ENCODE assay signal across 25 cellular contexts in genomic region chr11:2641623-2642022, GRCh38. TPM values are rescaled to one million over a fixed set of nuclear protein-coding genes. Genes with fewer than 3 reads are reported as not detected.
DNase-seq lines count a peak whose midpoint lies in the region; ATAC-seq, FAIRE-seq and TF ChIP-seq lines count a peak whose summit lies in the region.
"Had no signal": no experiment of that assay in that cellular context is flagged by ENCODE, and none has a peak within 500 bp of the region (broad histone marks: within the 10 kb centered on the region; RNA-seq: fewer than 3 reads in every experiment).

No MANE protein-coding gene starts in this region.

- no peak for FAIRE-seq in GM12878 (lab: Jason Lieb, UNC)
- FAIRE-seq: A204.1, GM12891, GM19239 had no signal

- peaks cover 99% of the 10 kb centered on the region for H3K27me3 ChIP-seq in GM23338 (ENCODE audit: insufficient read depth)
- no peaks in the 10 kb centered on the region; a peak in 1 of 4 replicates for H3K27me3 ChIP-seq in GM12878 (replicated peaks in 1 of 2; ENCODE audit: control insufficient read depth in 2 of 2, insufficient read depth in 2 of 2, low read length in 1 of 2)
- H3K27me3 ChIP-seq in brain microvascular endothelial cell (replicated peaks) = no peaks in the 10 kb centered on the region
- H3K27me3 ChIP-seq: BE2C, BLaER1 had no signal

- no peaks in the 10 kb centered on the region; the same call in 1 of the 3 replicates for H3K9me3 ChIP-seq in GM12878 (replicated peaks; ENCODE audit: control insufficient read depth, insufficient read depth, low read length)
- H3K9me3 ChIP-seq: BE2C had no signal

- TF ChIP-seq EP300 in GM12878 (IDR thresholded peaks at IDR 0.05; ENCODE audit: borderline replicate concordance in 1 of 2, control insufficient read depth in 1 of 2, low read depth in 2 of 2, low read length in 2 of 2) = no peak

- H2AFZ ChIP-seq in GM23338 (no peak overlapping the region), GM12878 (ENCODE audit: control insufficient read depth, low read depth, low read length) (no peak overlapping the region)

- H3K79me2 ChIP-seq in GM23338 (replicated peaks; ENCODE audit: insufficient read depth) (no peaks in the 10 kb centered on the region), GM12878 (ENCODE audit: control insufficient read depth, insufficient read depth, low read length) (no peaks in the 10 kb centered on the region)

- TF ChIP-seq CTCF in GM23338 (conservative IDR thresholded peaks at IDR 0.05; ENCODE audit: low read depth in 2 of 2) = no peak
- no peak for TF ChIP-seq CTCF in GM12878 (IDR thresholded peaks at IDR 0.05 in 2 of 3, conservative IDR thresholded peaks at IDR 0.05 in 1 of 3; ENCODE audit: control insufficient read depth in 2 of 3, extremely low read depth in 1 of 3, insufficient read depth in 1 of 3, low read depth in 3 of 3, low read length in 3 of 3)
- no peak for TF ChIP-seq CTCF in progenitor cell of endocrine pancreas (IDR thresholded peaks at IDR 0.05; ENCODE audit: unreplicated experiment)
- TF ChIP-seq CTCF in brain microvascular endothelial cell (IDR thresholded peaks at IDR 0.05; ENCODE audit: low read depth, low read length, missing control alignments) = no peak

- H3K36me3 ChIP-seq in GM23338 (ENCODE audit: insufficient read depth) (peaks cover 33% of the 10 kb centered on the region), GM12878 (ENCODE audit: control insufficient read depth in 2 of 2, insufficient read depth in 2 of 2, low read length in 1 of 2) (no peaks in the 10 kb centered on the region), brain microvascular endothelial cell (replicated peaks) (no peaks in the 10 kb centered on the region)
- H3K36me3 ChIP-seq: BE2C had no signal

- no peak overlapping the region for H3K27ac ChIP-seq in GM23338 (ENCODE audit: low read depth)
- H3K27ac ChIP-seq in GM12878 (ENCODE audit: control insufficient read depth, insufficient read depth) = no peak overlapping the region
- H3K27ac ChIP-seq in brain microvascular endothelial cell = no peak overlapping the region
- H3K27ac ChIP-seq: BLaER1 had no signal

- DNase-seq in GM23338 (ENCODE audit: low spot score) (no peak), GM12878 (ENCODE audit: low read depth, low spot score) (no peak), progenitor cell of endocrine pancreas (ENCODE audit: low spot score, unreplicated experiment) (no peak), brain microvascular endothelial cell (no peak)
- DNase-seq: 8988T; ACHN; BE2C; C1 segment of cervical spinal cord; CD4-positive, alpha-beta memory T cell; CD4-positive, CD25-positive, alpha-beta regulatory T cell; CD8-positive, alpha-beta memory T cell; COR-L47; DMS 273 treated with DMSO at 0.1 percent for 48 hours; DMS153; DMS53; DMS79; DND-41; EL; GDM1 had no signal

- intact Hi-C loops in GM12878 (cut with micrococcal nuclease; ENCODE audit: unreplicated experiment) = no loop called here

- H3F3A ChIP-seq in GM23338 (replicated peaks; ENCODE audit: low read depth) = no peaks in the 10 kb centered on the region

- H4K20me1 ChIP-seq in GM23338 (replicated peaks; ENCODE audit: insufficient read depth) (no peaks in the 10 kb centered on the region), GM12878 (ENCODE audit: control insufficient read depth, insufficient read depth) (no peaks in the 10 kb centered on the region)
- H4K20me1 ChIP-seq: BLaER1 had no signal

- H3K36me3 Mint-ChIP-seq in GM23338 (ENCODE audit: low read depth) = peaks cover 91% of the 10 kb centered on the region
- peaks cover 51% of the 10 kb centered on the region for H3K36me3 Mint-ChIP-seq in progenitor cell of endocrine pancreas (ENCODE audit: insufficient read depth)

- H3K9ac ChIP-seq in GM12878 (ENCODE audit: control insufficient read depth, insufficient read depth, low read length) = no peak overlapping the region
- H3K9ac ChIP-seq: BLaER1 had no signal

- RAD21 ChIA-PET in GM12878 (lab: Charles Lee; ENCODE audit: unreplicated experiment) = no interaction called here

- CTCF ChIA-PET in GM12878 (lab: Yijun Ruan, JAX) = no interaction called here

- H3K9me3 Mint-ChIP-seq in GM23338 = peaks cover 100% of the 10 kb centered on the region
- H3K9me3 Mint-ChIP-seq in progenitor cell of endocrine pancreas (ENCODE audit: low read depth) = peaks cover 56% of the 10 kb centered on the region

- SMC1A ChIA-PET in GM12878 (lab: Charles Lee; ENCODE audit: uncharacterized antibody, unreplicated experiment) = interaction anchor here (1.1 kb wide), 1 partner anchor 1002 kb away, joined by 3 read pairs; no protein-coding TSS in a partner anchor

- H3K4me3 Mint-ChIP-seq in GM23338 = no peak overlapping the region
- no peak overlapping the region for H3K4me3 Mint-ChIP-seq in progenitor cell of endocrine pancreas (ENCODE audit: low read depth)
- H3K4me3 Mint-ChIP-seq: CD14-positive monocyte; CD4-positive, alpha-beta memory T cell; CD4-positive, CD25-positive, alpha-beta regulatory T cell; CD8-positive, alpha-beta memory T cell had no signal

- no peaks in the 10 kb centered on the region for H3K4me1 Mint-ChIP-seq in GM23338
- H3K4me1 Mint-ChIP-seq in progenitor cell of endocrine pancreas (ENCODE audit: low read depth) = no peaks in the 10 kb centered on the region
- H3K4me1 Mint-ChIP-seq: CD14-positive monocyte; CD4-positive, alpha-beta memory T cell; CD4-positive, CD25-positive, alpha-beta regulatory T cell; CD8-positive, alpha-beta memory T cell had no signal

- WGBS in GM12878 (ENCODE audit: insufficient coverage, insufficient replicate concordance, low lambda C conversion rate, missing lambda C conversion rate) = 38% methylated on average over 1 of the region's 1 CpG

- H3K4me2 ChIP-seq in GM23338 = no peak overlapping the region
- no peak overlapping the region for H3K4me2 ChIP-seq in GM12878 (ENCODE audit: control insufficient read depth, insufficient read depth)
- H3K4me2 ChIP-seq: BLaER1 had no signal

- BruUV-seq in GM12878 (replicated peaks; lab: Mats Ljungman, UMichigan) = no TSS peak

- in situ Hi-C loops in GM12878 (cut with MboI) (no loop called here), brain microvascular endothelial cell (cut with HindIII; ENCODE audit: low pct_ligation_motif_present, low sequenced_read_pairs) (no loop called here)

- no peak for TF ChIP-seq POLR2A in GM12878 (IDR thresholded peaks at IDR 0.05; ENCODE audit: low read depth, low read length)

- POLR2A ChIA-PET in GM12878 (lab: Charles Lee) = no interaction called here

- H3K27me3 Mint-ChIP-seq in GM23338 (ENCODE audit: insufficient read depth, low read depth, poor library complexity) (peaks cover 93% of the 10 kb centered on the region), progenitor cell of endocrine pancreas (no peaks in the 10 kb centered on the region)
- H3K27me3 Mint-ChIP-seq: CD4-positive, alpha-beta memory T cell; CD4-positive, CD25-positive, alpha-beta regulatory T cell had no signal

- H3K4me3 ChIP-seq in GM23338 = peak overlapping the region; percentile 9; the same call in 1 of the 2 replicates
- H3K4me3 ChIP-seq in GM12878 = no peak overlapping the region
- H3K4me3 ChIP-seq in brain microvascular endothelial cell (ENCODE audit: low read depth, low read length) = no peak overlapping the region
- H3K4me3 ChIP-seq: BLaER1 had no signal

- H3K4me1 ChIP-seq in GM23338 (ENCODE audit: insufficient read depth) (no peaks in the 10 kb centered on the region), GM12878 (ENCODE audit: control insufficient read depth, insufficient read depth, low read length) (no peaks in the 10 kb centered on the region)
- H3K4me1 ChIP-seq: BE2C, BLaER1 had no signal

- H3K27ac Mint-ChIP-seq in GM23338 (no peak overlapping the region), progenitor cell of endocrine pancreas (peak overlapping the region; percentile 30)
- H3K27ac Mint-ChIP-seq: CD14-positive monocyte; CD4-positive, CD25-positive, alpha-beta regulatory T cell; CD8-positive, alpha-beta memory T cell had no signal

- no peaks in the 10 kb centered on the region for H3K9me2 ChIP-seq in GM23338 (ENCODE audit: insufficient read depth)

- TF ChIP-seq RAD21 in GM12878 (IDR thresholded peaks at IDR 0.05; ENCODE audit: insufficient read depth, low read depth, low read length) = no peak

- ATAC-seq in GM23338 (no peak), GM12878 (no peak), esophagus mucosa (no peak)

TF ChIP-seq in GM23338, 12 proteins besides CTCF, POLR2A, EP300 and RAD21:
- TF ChIP-seq EZH2 (IDR thresholded peaks at IDR 0.05; ENCODE audit: low read depth, unreplicated experiment) = no peak
- no peak for TF ChIP-seq STAT1 (IDR thresholded peaks at IDR 0.05; ENCODE audit: unreplicated experiment)
- TF ChIP-seq CREB1 (CRISPR knock-in tag; IDR thresholded peaks at IDR 0.05; ENCODE audit: low read depth) = no peak
- TF ChIP-seq NANOG (IDR thresholded peaks at IDR 0.05; ENCODE audit: borderline replicate concordance) = no peak
- TF ChIP-seq ZNF331 (CRISPR knock-in tag; IDR thresholded peaks at IDR 0.05; ENCODE audit: low read depth) = no peak

RNA-seq across cellular contexts. Expression of gene KCNQ1OT1, which starts 58.2 kb away (rescaled TPM):
- total RNA-seq in GM23338 (2014; rRNA removed; shearing (Covaris generic)) = 2.8 and 4.2 TPM in 2 replicates
- polyA plus RNA-seq in GM23338 (2016; fragmentation: Nextera tagmentation; extraction: Ambion mirVana) (0.89 and 1.5 TPM in 2 replicates), GM12878 (2011; rRNA removed) (0.22 and 0.27 TPM in 2 replicates), GM12878 (2014; fragmentation: Illumina TruSeq; extraction: Trizol) (0.35 and 0.36 TPM in 2 replicates), GM12878 (2014; fragmentation: Nextera tagmentation; extraction: Ambion mirVana) (under 1 TPM; 0.02 to 0.13 TPM), GM12878 (2014; rRNA removed) (0.31 and 0.34 TPM in 2 replicates), GM12878 (2016; fragmentation: Nextera tagmentation; extraction: Ambion mirVana) (under 1 TPM; 0.47 to 0.62 TPM)
- total RNA-seq in GM12878 (2013; cell fraction: nucleolus; rRNA removed) = 19.7 and 20.8 TPM in 2 replicates
- total RNA-seq in GM12878 (2014; rRNA removed) (1.1 TPM in 2 replicates), GM12878 (2014; rRNA removed; fragmentation: Illumina TruSeq; extraction: Trizol) (1.6 and 1.7 TPM in 2 replicates), GM12878 (2021) (1.1 and 1.3 TPM in 2 replicates), progenitor cell of endocrine pancreas (18.0 and 18.7 TPM in 2 replicates), esophagus mucosa (0.60 TPM)
- 0.21 TPM for polyA plus RNA-seq in GM12878 (2011; ENCODE audit: low read depth)
- polyA plus RNA-seq in GM12878 (2011; cell fraction: cytosol; rRNA removed) = 0.01 and 0.02 TPM in 2 replicates
- polyA plus RNA-seq in GM12878 (2011; cell fraction: nucleus; rRNA removed) = 1.7 and 1.8 TPM in 2 replicates
- polyA plus RNA-seq in GM12878 (2012) = 0.31 TPM in 2 replicates
- 2.4 and 3.0 TPM in 2 replicates for polyA minus RNA-seq in GM12878 (2011; rRNA and poly(A)+ RNA removed)
- polyA minus RNA-seq in GM12878 (2011; cell fraction: cytosol; rRNA and poly(A)+ RNA removed) = 0.10 and 0.13 TPM in 2 replicates
- 4.2 and 7.3 TPM in 2 replicates for polyA minus RNA-seq in GM12878 (2011; cell fraction: nucleus; rRNA and poly(A)+ RNA removed)
